In the genomic region with DNA sequence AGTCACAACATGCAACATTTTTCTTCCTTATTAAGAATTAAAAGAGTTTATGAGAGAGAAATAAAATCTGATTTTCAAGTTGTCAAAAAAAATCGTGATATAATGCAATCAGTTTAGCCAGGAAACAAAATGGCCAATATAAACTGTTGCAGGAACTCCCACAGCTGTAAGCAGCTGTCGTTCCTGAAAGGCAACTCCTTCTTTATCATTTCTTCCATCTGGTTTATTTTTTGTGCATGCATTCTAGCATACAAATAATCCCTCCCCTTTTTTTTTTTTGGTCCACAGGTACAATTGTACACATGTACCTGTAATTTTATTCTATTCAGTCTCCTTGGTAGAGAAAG, we compare ENCODE assay signal across 20 cellular contexts. TPM values are rescaled to one million over a fixed set of nuclear protein-coding genes. Genes with fewer than 3 reads are reported as not detected.
DNase-seq lines count a peak whose midpoint lies in the region; TF ChIP-seq lines count a peak whose summit lies in the region.
"Had no signal": no experiment of that assay in that cellular context is flagged by ENCODE, and none has a peak within 500 bp of the region (broad histone marks: within the 10 kb centered on the region; RNA-seq: fewer than 3 reads in every experiment).

No MANE protein-coding gene starts in this region.

- no peak for DNase-seq in HFFc6
- no peak for DNase-seq in adipocyte (ENCODE audit: low read depth)
- DNase-seq in left kidney (ENCODE audit: low read depth, low spot score): peak; percentile 61
- no peak for DNase-seq in suprapubic skin (ENCODE audit: low spot score in 2 of 2)
- DNase-seq in activated T-cell treated with anti-CD3 and anti-CD28 coated beads for 4 hours: no peak
- no peak for DNase-seq in effector CD4-positive, alpha-beta T cell
- DNase-seq in ascending aorta (ENCODE audit: low spot score in 2 of 2): no peak
- DNase-seq: activated CD4-positive, alpha-beta T cell treated with anti-CD3 and anti-CD28 coated beads, Interleukin-2, amount 50 U/mL, for 48 hours; cerebellar nuclear complex; effector memory CD8-positive, alpha-beta T cell; hypothalamus; islet precursor cell; NCI-H82; SK-N-SH had no signal

- H3K36me3 ChIP-seq in adipocyte (ENCODE audit: control insufficient read depth, insufficient read depth, low read length, severe bottlenecking) (peaks cover 6% of the 10 kb centered on the region), suprapubic skin (no peaks in the 10 kb centered on the region), ascending aorta (no peaks in the 10 kb centered on the region)
- H3K36me3 ChIP-seq: neural progenitor cell, thoracic aorta had no signal

- intact Hi-C loops in ascending aorta (cut with DNase I): no loop called here

- peaks cover 88% of the 10 kb centered on the region for H3K4me1 Mint-ChIP-seq in HFFc6 (ENCODE audit: low read depth)

- peak overlapping the region; percentile 54 for H3K9ac ChIP-seq in adipocyte (ENCODE audit: low read length)
- H3K9ac ChIP-seq: BLaER1 treated with 17β-estradiol and CSF1 and Interleukin-3, amounts not matched to agents 10 nM and 100 nM; neural progenitor cell; SK-N-SH had no signal

- peak overlapping the region; percentile 56; the same call in 1 of the 2 replicates for H3K4me3 Mint-ChIP-seq in HFFc6
- H3K4me3 Mint-ChIP-seq: effector memory CD8-positive, alpha-beta T cell; neural progenitor cell; T-helper 2 cell treated with Interferon-gamma antibody and Interleukin-4, amounts not matched to agents 5 μg/mL and 100 μg/mL, for 36 hours; WTC11 had no signal

- peaks cover 64% of the 10 kb centered on the region for H3K36me3 Mint-ChIP-seq in HFFc6 (ENCODE audit: low read depth)
- H3K36me3 Mint-ChIP-seq: neural progenitor cell had no signal

- peak overlapping the region; percentile 90 for H3K27ac Mint-ChIP-seq in HFFc6
- H3K27ac Mint-ChIP-seq: effector memory CD8-positive, alpha-beta T cell; neural progenitor cell; T-helper 2 cell treated with Interferon-gamma antibody and Interleukin-4, amounts not matched to agents 5 μg/mL and 100 μg/mL, for 36 hours; WTC11 had no signal

- no peak for TF ChIP-seq EP300 in suprapubic skin (IDR thresholded peaks at IDR 0.05)

- H3K27me3 Mint-ChIP-seq in HFFc6 (ENCODE audit: insufficient read depth): peaks cover 2% of the 10 kb centered on the region
- H3K27me3 Mint-ChIP-seq: effector memory CD8-positive, alpha-beta T cell had no signal

- TF ChIP-seq POLR2A in suprapubic skin (IDR thresholded peaks at IDR 0.05): no peak

- H3K27ac ChIP-seq in suprapubic skin: peak overlapping the region; percentile 72
- H3K27ac ChIP-seq in ascending aorta: no peak overlapping the region
- H3K27ac ChIP-seq: neural progenitor cell had no signal

- H3K4me3 ChIP-seq in adipocyte (ENCODE audit: low read length) (no peak overlapping the region), suprapubic skin (no peak overlapping the region), ascending aorta (no peak overlapping the region)
- H3K4me3 ChIP-seq: BLaER1 treated with 17β-estradiol and CSF1 and Interleukin-3, amounts not matched to agents 10 nM and 100 nM; GM12878; neural progenitor cell; thoracic aorta had no signal

- H3K9me3 Mint-ChIP-seq in HFFc6: no peaks in the 10 kb centered on the region
- H3K9me3 Mint-ChIP-seq: effector memory CD8-positive, alpha-beta T cell; neural progenitor cell; T-helper 2 cell treated with Interferon-gamma antibody and Interleukin-4, amounts not matched to agents 5 μg/mL and 100 μg/mL, for 36 hours; WTC11 had no signal

- no peak for TF ChIP-seq CTCF in HFFc6 (IDR thresholded peaks at IDR 0.05)
- no peak for TF ChIP-seq CTCF in suprapubic skin (IDR thresholded peaks at IDR 0.05)
- TF ChIP-seq CTCF in ascending aorta (IDR thresholded peaks at IDR 0.05): no peak

- peaks cover 92% of the 10 kb centered on the region for H3K4me1 ChIP-seq in adipocyte (ENCODE audit: control insufficient read depth, insufficient read depth, low read length)
- H3K4me1 ChIP-seq in suprapubic skin: peaks cover 92% of the 10 kb centered on the region
- peaks cover 6 to 37% of the 10 kb centered on the region in 2 donors for H3K4me1 ChIP-seq in ascending aorta
- H3K4me1 ChIP-seq: neural progenitor cell had no signal

- H3K27me3 ChIP-seq in adipocyte (replicated peaks; ENCODE audit: control insufficient read depth, insufficient read depth, low read length) (no peaks in the 10 kb centered on the region), suprapubic skin (no peaks in the 10 kb centered on the region), ascending aorta (no peaks in the 10 kb centered on the region)
- H3K27me3 ChIP-seq: BLaER1 treated with 17β-estradiol and CSF1 and Interleukin-3, amounts not matched to agents 10 nM and 100 nM; neural progenitor cell had no signal

- WGBS in suprapubic skin: 15% methylated on average over 2 of the region's 2 CpGs

- no peaks in the 10 kb centered on the region for H3K9me3 ChIP-seq in adipocyte (ENCODE audit: control insufficient read depth, low read length)
- H3K9me3 ChIP-seq in suprapubic skin: no peaks in the 10 kb centered on the region
- no peaks in the 10 kb centered on the region for H3K9me3 ChIP-seq in ascending aorta
- H3K9me3 ChIP-seq: BLaER1 treated with 17β-estradiol and CSF1 and Interleukin-3, amounts not matched to agents 10 nM and 100 nM; SK-N-SH; thoracic aorta had no signal

RNA-seq across cellular contexts. Expression of gene TRAF3IP2, which starts 19.7 kb away (rescaled TPM):
- total RNA-seq in HFFc6 (2021; fragmentation: NEBNext Ultra II Directional; extraction: Animal tissue kit (Norgen Biotek cat#: 25700)): 10 to 100 TPM; 28.9 to 47.0 (median 40.2) TPM
- total RNA-seq in suprapubic skin (10 to 100 TPM; 59.7 to 64.0 (median 60.9) TPM), ascending aorta (31.3 TPM)
